In genomic region chr4:71188951-71189350, GRCh38 we compare ENCODE assay signal across 12 cellular contexts.
A peak's percentile ranks its signal among the peaks of the same experiment; 100 is the strongest.
DNase-seq lines count a peak whose midpoint lies in the region; ATAC-seq and TF ChIP-seq lines count a peak whose summit lies in the region.
"Had no signal": no experiment of that assay in that cellular context is flagged by ENCODE, and none has a peak within 500 bp of the region (broad histone marks: within the 10 kb centered on the region; RNA-seq: fewer than 3 reads in every experiment).

No MANE protein-coding gene starts in this region.

- H2AFZ ChIP-seq in osteoblast (ENCODE audit: low read length), result peak overlapping the region; percentile 10

- no peaks in the 10 kb centered on the region for H3K27me3 Mint-ChIP-seq in effector memory CD8-positive, alpha-beta T cell

- H3K27ac Mint-ChIP-seq in effector memory CD8-positive, alpha-beta T cell, result peak overlapping the region; percentile 77 to 91
- H3K27ac Mint-ChIP-seq: activated naive CD4-positive, alpha-beta T cell treated with anti-CD3 and anti-CD28 coated beads, Interleukin-2, amount 50 U/mL, for 24 hours had no signal

- TF ChIP-seq CTCF in AG10803 (conservative IDR thresholded peaks at IDR 0.05; ENCODE audit: low read length), result no peak
- no peak for TF ChIP-seq CTCF in osteoblast (IDR thresholded peaks at IDR 0.05; ENCODE audit: extremely low read depth, low read depth, low read length)
- TF ChIP-seq CTCF in suprapubic skin (IDR thresholded peaks at IDR 0.05), result no peak
- no peak for TF ChIP-seq CTCF in sigmoid colon (IDR thresholded peaks at IDR 0.05)

- H3K27ac ChIP-seq in osteoblast (ENCODE audit: low read depth, low read length), result peak overlapping the region; percentile 85
- H3K27ac ChIP-seq in suprapubic skin, result no peak overlapping the region
- H3K27ac ChIP-seq in sigmoid colon, result no peak overlapping the region
- H3K27ac ChIP-seq: coronary artery, gastroesophageal sphincter had no signal

- ATAC-seq in effector memory CD8-positive, alpha-beta T cell (replicated peaks), result no peak
- ATAC-seq in GM19463 (IDR thresholded peaks at IDR 0.05; ENCODE audit: unreplicated experiment), result no peak
- ATAC-seq: gastroesophageal sphincter had no signal

- no peaks in the 10 kb centered on the region for H3K27me3 ChIP-seq in osteoblast (ENCODE audit: insufficient read depth, low read length)
- peaks cover 26% of the 10 kb centered on the region for H3K27me3 ChIP-seq in suprapubic skin
- H3K27me3 ChIP-seq in sigmoid colon, result peaks cover 0 to 6% (median 0%) of the 10 kb centered on the region in 3 donors
- H3K27me3 ChIP-seq: gastroesophageal sphincter had no signal

- H4K20me1 ChIP-seq in osteoblast (ENCODE audit: insufficient read depth, low read length), result no peaks in the 10 kb centered on the region

- peaks cover 37% of the 10 kb centered on the region for H3K4me1 ChIP-seq in osteoblast (ENCODE audit: insufficient read depth, low read length)
- H3K4me1 ChIP-seq in suprapubic skin, result peaks cover 16% of the 10 kb centered on the region
- H3K4me1 ChIP-seq in sigmoid colon, result peaks cover 0 to 12% (median 7%) of the 10 kb centered on the region in 4 donors

- DNase-seq in AG10803 (ENCODE audit: low read depth) (no peak), osteoblast (ENCODE audit: insufficient read length, low spot score, missing footprints) (peak; percentile 90), NCI-H774 (lab: John Stamatoyannopoulos, UW) (no peak), suprapubic skin (ENCODE audit: low spot score in 2 of 2) (no peak), sigmoid colon (no peak)
- no peak for DNase-seq in Jurkat, Clone E6-1 (ENCODE audit: low read depth, low spot score)
- DNase-seq in effector memory CD8-positive, alpha-beta T cell, result no peak
- DNase-seq: occipital lobe had no signal

- no peaks in the 10 kb centered on the region for H3K36me3 ChIP-seq in osteoblast (ENCODE audit: insufficient read depth, low read length)
- H3K36me3 ChIP-seq in suprapubic skin, result no peaks in the 10 kb centered on the region
- no peaks in the 10 kb centered on the region for H3K36me3 ChIP-seq in sigmoid colon
- H3K36me3 ChIP-seq: gastroesophageal sphincter had no signal

- no peak for TF ChIP-seq EP300 in suprapubic skin (IDR thresholded peaks at IDR 0.05)
- TF ChIP-seq EP300 in sigmoid colon (IDR thresholded peaks at IDR 0.05), result no peak

- H3K4me3 ChIP-seq in AG10803 (ENCODE audit: low read length) (peak overlapping the region; percentile 77), osteoblast (ENCODE audit: insufficient read depth, low read length) (peak overlapping the region; percentile 85), suprapubic skin (no peak overlapping the region), sigmoid colon (peak overlapping the region in 2 of 4 donors; percentile 55 to 82)
- peak overlapping the region; percentile 74 for H3K4me3 ChIP-seq in Jurkat, Clone E6-1 (ENCODE audit: low read length)

- peak overlapping the region; percentile 76 to 85 for H3K4me3 Mint-ChIP-seq in effector memory CD8-positive, alpha-beta T cell

- intact Hi-C loops in sigmoid colon (cut with DNase I), result no loop called here

- H3K9me3 Mint-ChIP-seq in effector memory CD8-positive, alpha-beta T cell, result no peaks in the 10 kb centered on the region
- H3K9me3 Mint-ChIP-seq: activated naive CD4-positive, alpha-beta T cell treated with anti-CD3 and anti-CD28 coated beads, Interleukin-2, amount 50 U/mL, for 24 hours had no signal

- H3K9me3 ChIP-seq in osteoblast (ENCODE audit: low read depth, low read length), result no peaks in the 10 kb centered on the region
- no peaks in the 10 kb centered on the region for H3K9me3 ChIP-seq in suprapubic skin
- no peaks in the 10 kb centered on the region for H3K9me3 ChIP-seq in sigmoid colon
- H3K9me3 ChIP-seq: gastroesophageal sphincter had no signal

- H3K36me3 Mint-ChIP-seq in effector memory CD8-positive, alpha-beta T cell (ENCODE audit: insufficient read depth), result peaks cover 18% of the 10 kb centered on the region
- H3K36me3 Mint-ChIP-seq: activated naive CD4-positive, alpha-beta T cell treated with anti-CD3 and anti-CD28 coated beads, Interleukin-2, amount 50 U/mL, for 24 hours had no signal

- peak overlapping the region; percentile 92 for H3K4me2 ChIP-seq in osteoblast (ENCODE audit: insufficient read depth, low read length)

- WGBS in suprapubic skin, result 95% methylated on average over 1 of the region's 1 CpG
- WGBS in sigmoid colon, 2 donors, result 28 to 77% methylated on average over 1 of the region's 1 CpG

- H3K79me2 ChIP-seq in osteoblast (ENCODE audit: insufficient read depth, low read length), result peaks cover 67% of the 10 kb centered on the region

- peaks cover 31 to 38% of the 10 kb centered on the region in 2 donors for H3K4me1 Mint-ChIP-seq in effector memory CD8-positive, alpha-beta T cell (ENCODE audit: low read depth in 2 of 2)

- TF ChIP-seq POLR2A in suprapubic skin (IDR thresholded peaks at IDR 0.05) (no peak), sigmoid colon (IDR thresholded peaks at IDR 0.05) (no peak)
